Comparison of ENCODE assay signal across 8 cellular contexts in the genomic region with DNA sequence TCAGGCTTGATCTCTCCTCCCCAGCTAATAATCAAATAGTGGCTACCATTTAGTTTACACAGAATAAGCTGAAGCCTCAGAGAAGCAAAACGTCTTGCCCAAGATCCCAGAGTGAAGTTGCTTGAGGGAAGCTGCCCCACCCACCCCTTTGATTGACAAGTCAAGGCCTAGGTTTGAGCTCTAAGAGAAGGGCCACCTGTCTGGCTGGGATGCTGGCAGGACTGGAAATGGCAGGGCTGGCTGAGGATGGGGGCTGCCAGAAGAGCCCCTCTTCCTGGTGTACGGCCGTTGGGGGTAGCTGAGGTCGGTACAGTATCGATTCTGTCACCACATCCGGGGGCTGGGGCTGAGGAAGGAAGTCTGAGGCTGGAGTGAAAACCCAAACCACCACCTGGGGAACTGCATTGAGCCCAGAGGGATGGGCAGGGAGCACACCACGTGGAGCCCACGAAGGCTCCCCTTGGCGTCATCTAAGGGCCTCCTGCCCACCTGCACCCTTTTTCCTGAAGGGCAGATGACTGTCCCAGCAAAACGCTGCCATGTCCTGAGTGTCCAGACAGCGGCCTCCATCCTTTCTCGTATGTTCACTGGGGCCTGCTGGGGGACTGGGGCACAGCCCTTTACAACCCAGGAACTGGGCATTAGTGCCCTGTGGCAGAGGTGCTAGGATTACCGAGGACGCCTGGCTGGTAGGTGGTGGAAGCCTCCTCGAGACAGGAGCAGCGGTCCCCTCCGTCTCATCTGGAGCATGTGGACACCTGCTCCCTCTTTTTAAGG. TPM values are rescaled to one million over a fixed set of nuclear protein-coding genes. Genes with fewer than 3 reads are reported as not detected.
DNase-seq lines count a peak whose midpoint lies in the region; ATAC-seq and TF ChIP-seq lines count a peak whose summit lies in the region.

No MANE protein-coding gene starts in this region.

- WGBS in ovary, 3 donors: 50 to 58% (median 54%) methylated on average over 17 of the region's 17 CpGs

- H3K9me3 ChIP-seq in ovary: no peaks in the 10 kb centered on the region

- no peak for TF ChIP-seq POLR2A in ovary (IDR thresholded peaks at IDR 0.05)

- no peaks in the 10 kb centered on the region for H3K27me3 ChIP-seq in ovary

- peak overlapping the region; percentile 81; the same call in 1 of the 2 replicates for H3K4me3 ChIP-seq in GM08714 (ENCODE audit: low read length)
- peak overlapping the region; percentile 95 for H3K4me3 ChIP-seq in coronary artery
- no peak overlapping the region for H3K4me3 ChIP-seq in ovary

- H3K27ac ChIP-seq in coronary artery (peak overlapping the region; percentile 92 to 97), ovary (peak overlapping the region; percentile 95)

- H3K4me1 ChIP-seq in ovary (ENCODE audit: insufficient read depth): peaks cover 5% of the 10 kb centered on the region

- H3K36me3 ChIP-seq in ovary: no peaks in the 10 kb centered on the region

- ATAC-seq in HG02852 (IDR thresholded peaks at IDR 0.05; ENCODE audit: unreplicated experiment): no peak

- TF ChIP-seq EP300 in ovary (IDR thresholded peaks at IDR 0.05): no peak

- no peak for TF ChIP-seq CTCF in coronary artery (IDR thresholded peaks at IDR 0.05)
- TF ChIP-seq CTCF in ovary (IDR thresholded peaks at IDR 0.05): no peak

- DNase-seq in HuH-7.5 (ENCODE audit: low spot score) (peak; percentile 56), coronary artery (ENCODE audit: low spot score) (no peak), ovary (no peak), SK-N-DZ (ENCODE audit: low spot score) (no peak), NCI-H1092 treated with DMSO at 0.1 percent for 48 hours (lab: John Stamatoyannopoulos, UW) (no peak)
- peak; percentile 32 for DNase-seq in activated CD4-positive, CD25-positive, alpha-beta regulatory T cell treated with anti-CD3 and anti-CD28 coated beads, Interleukin-2, amount 50 U/mL, for 16 hours (ENCODE audit: low read depth, low spot score)

- intact Hi-C loops in ovary (cut with DNase I): no loop called here

RNA-seq across cellular contexts. Expression of a gene that starts 1.4 kb away (rescaled TPM):
- total RNA-seq in ovary: 10 to 100 TPM; 21.2 to 55.4 (median 46.6) TPM
- polyA plus RNA-seq in ovary: 10 to 100 TPM; 17.7 to 29.7 TPM
- 7.4 and 8.8 TPM in 2 replicates for polyA plus RNA-seq in SK-N-DZ (2014; cell fraction: cytosol; rRNA removed)
- 10.0 and 12.7 TPM in 2 replicates for polyA plus RNA-seq in SK-N-DZ (2014; cell fraction: nucleus; rRNA removed)

RNA-seq across cellular contexts. Expression of a gene that starts 27.5 kb away (rescaled TPM):
- 10 to 100 TPM; 10.9 to 24.4 (median 19.0) TPM for total RNA-seq in ovary
- 10 to 100 TPM; 10.7 to 12.0 TPM for polyA plus RNA-seq in ovary
- polyA plus RNA-seq in SK-N-DZ (2014; cell fraction: cytosol; rRNA removed): 10.1 and 19.0 TPM in 2 replicates
- polyA plus RNA-seq in SK-N-DZ (2014; cell fraction: nucleus; rRNA removed): 8.9 and 12.5 TPM in 2 replicates

RNA-seq across cellular contexts. Expression of a gene that starts 27.9 kb away (rescaled TPM):
- total RNA-seq in ovary: 10 to 100 TPM; 37.3 to 85.3 (median 59.1) TPM
- polyA plus RNA-seq in ovary: 10 to 100 TPM; 34.8 to 59.3 TPM
- polyA plus RNA-seq in SK-N-DZ (2014; cell fraction: cytosol; rRNA removed): 85.9 and 92.5 TPM in 2 replicates
- polyA plus RNA-seq in SK-N-DZ (2014; cell fraction: nucleus; rRNA removed): 108 and 111 TPM in 2 replicates

RNA-seq across cellular contexts. Expression of a gene that starts 57.4 kb away (rescaled TPM):
- total RNA-seq in ovary: 10 to 100 TPM in 6 of 7 donors, 1 to 10 TPM in 1; 7.6 to 56.5 (median 20.8) TPM
- polyA plus RNA-seq in ovary: 10 to 100 TPM; 15.2 to 51.3 TPM
- polyA plus RNA-seq in SK-N-DZ (2014; cell fraction: cytosol; rRNA removed): 3.1 and 6.6 TPM in 2 replicates
- polyA plus RNA-seq in SK-N-DZ (2014; cell fraction: nucleus; rRNA removed): 3.2 and 5.7 TPM in 2 replicates

Comparison
In these comparisons a context has a peak if more than half of its experiments do, and no peak if none do; other contexts are left out.
1. DNase-seq: peak in HuH-7.5 (single experiment) and activated CD4-positive, CD25-positive, alpha-beta regulatory T cell treated with anti-CD3 and anti-CD28 coated beads, Interleukin-2, amount 50 U/mL, for 16 hours (single experiment); none in coronary artery (single experiment), ovary (0 of 5), SK-N-DZ (single experiment) and NCI-H1092 treated with DMSO at 0.1 percent for 48 hours (single experiment).